ENCODE assay signal across 8 cellular contexts in genomic region chr17:50866261-50866949, GRCh38. TPM values are rescaled to one million over a fixed set of nuclear protein-coding genes. Genes with fewer than 3 reads are reported as not detected.
DNase-seq lines count a peak whose midpoint lies in the region; ATAC-seq and TF ChIP-seq lines count a peak whose summit lies in the region.

TSS of gene TOB1 (minus strand) at chr17:50866354. CDS start at chr17:50864017, 2,337 bp downstream.

- peak within 1 kb of the TSS; percentile 38 for H4K5ac ChIP-seq in H9 (ENCODE audit: insufficient read length, low read depth, low read length)

- no peaks in the 10 kb centered on the region for H3K27me3 ChIP-seq in H9 (ENCODE audit: insufficient read depth, low read length)
- no peaks in the 10 kb centered on the region for H3K27me3 ChIP-seq in MG63
- H3K27me3 ChIP-seq in neural cell (ENCODE audit: insufficient read depth, low read depth, low read length) = no peaks in the 10 kb centered on the region

- H3K36me3 Mint-ChIP-seq in H9 (ENCODE audit: insufficient read depth in 1 of 3, low read depth in 3 of 3) = peaks cover 8 to 25% (median 18%) of the 10 kb centered on the region in 3 experiments; a peak in 6 of 7 replicates

- no peak within 1 kb of the TSS for H2BK120ac ChIP-seq in H9 (ENCODE audit: low read depth, low read length, poor library complexity, severe bottlenecking)

- 0 out of 2 replicates have a peak, but pooled peaks cover 4% of the 10 kb centered on the region for H3K4me1 ChIP-seq in ES-I3 (ENCODE audit: insufficient read depth, low read length)
- no peaks in the 10 kb centered on the region for H3K4me1 ChIP-seq in H9 (ENCODE audit: insufficient read depth, low read length)

- peak within 1 kb of the TSS; percentile 31 for H2BK5ac ChIP-seq in H9 (ENCODE audit: insufficient read length, low read length)

- H3K14ac ChIP-seq in H9 (ENCODE audit: insufficient read depth, low read length) = peak within 1 kb of the TSS; percentile 94

- H3K36me3 ChIP-seq in ES-I3 (ENCODE audit: insufficient read depth, low read length) = peaks cover 11% of the 10 kb centered on the region; the same call in 1 of the 2 replicates
- peaks cover 29% of the 10 kb centered on the region for H3K36me3 ChIP-seq in MG63
- no peaks in the 10 kb centered on the region for H3K36me3 ChIP-seq in neural cell (ENCODE audit: insufficient read depth, low read length)

- no CpG with 5 or more reads among the region's 75 CpGs for WGBS in H9 (ENCODE audit: extremely low coverage, insufficient read length, low lambda C conversion rate)

- peak within 1 kb of the TSS; percentile 94 for H3K9ac ChIP-seq in ES-I3 (ENCODE audit: low read depth, low read length)
- H3K9ac ChIP-seq in H9 (ENCODE audit: extremely low read depth, insufficient read length, low read length) = peak within 1 kb of the TSS; percentile 79
- H3K9ac ChIP-seq in neural cell (ENCODE audit: low read length) = peak within 1 kb of the TSS; percentile 100

- H3F3A ChIP-seq in neural cell (ENCODE audit: insufficient read depth, low read length, poor library complexity, severe bottlenecking) = no peaks in the 10 kb centered on the region

- H3K4me3 Mint-ChIP-seq in H9 = peak within 1 kb of the TSS; percentile 90 to 100
- peak within 1 kb of the TSS; percentile 97 to 100 for H3K4me3 Mint-ChIP-seq in stimulated activated naive CD8-positive, alpha-beta T cell treated with anti-CD3 and anti-CD28 coated beads, Interleukin-15, amount 100 ng/mL, for 72 hours

- no peak for TF ChIP-seq CTCF in H9 (conservative IDR thresholded peaks at IDR 0.05)
- TF ChIP-seq CTCF in fibroblast of the aortic adventitia (IDR thresholded peaks at IDR 0.05; ENCODE audit: insufficient read depth, low read length) = no peak
- no peak for TF ChIP-seq CTCF in neural cell (IDR thresholded peaks at IDR 0.05; ENCODE audit: poor library complexity, severe bottlenecking)

- H3K56ac ChIP-seq in H9 (ENCODE audit: insufficient read length, low read depth, low read length) = no peak within 1 kb of the TSS

- H3K79me2 ChIP-seq in H9 (ENCODE audit: insufficient read depth, low read length) (peaks cover 7% of the 10 kb centered on the region; the same call in 1 of the 2 replicates), neural cell (replicated peaks; ENCODE audit: insufficient read depth, low read length) (peaks cover 61% of the 10 kb centered on the region)

- H3K4me3 ChIP-seq in MG63 (peak within 1 kb of the TSS; percentile 64), fibroblast of the aortic adventitia (ENCODE audit: low read depth, low read length) (peak within 1 kb of the TSS; percentile 88), neural cell (ENCODE audit: low read length) (peak within 1 kb of the TSS; percentile 70)

- no peak within 1 kb of the TSS for H3T11ph ChIP-seq in H9 (ENCODE audit: low read length)

- H3K9me2 ChIP-seq in neural cell (ENCODE audit: insufficient read depth, low read length) = no peaks in the 10 kb centered on the region

- H3K23me2 ChIP-seq in H9 (ENCODE audit: insufficient read length, low read depth, low read length, poor library complexity, severe bottlenecking) = peaks cover 4% of the 10 kb centered on the region

- peak; percentile 80 for ATAC-seq in stimulated activated naive CD8-positive, alpha-beta T cell treated with anti-CD3 and anti-CD28 coated beads, Interleukin-15, amount 100 ng/mL, for 72 hours

- H3K4me2 ChIP-seq in H9 (ENCODE audit: insufficient read depth, insufficient read length, low read length) = peak within 1 kb of the TSS; percentile 97
- H3K4me2 ChIP-seq in neural cell (ENCODE audit: low read length) = peak within 1 kb of the TSS; percentile 93

- TF ChIP-seq EP300 in neural cell (conservative IDR thresholded peaks at IDR 0.05; ENCODE audit: poor library complexity, severe bottlenecking) = peak; percentile 57

- H3K9me3 Mint-ChIP-seq in H9 = no peaks in the 10 kb centered on the region; a peak in 2 of 5 replicates
- no peaks in the 10 kb centered on the region for H3K9me3 Mint-ChIP-seq in stimulated activated naive CD8-positive, alpha-beta T cell treated with anti-CD3 and anti-CD28 coated beads, Interleukin-15, amount 100 ng/mL, for 72 hours

- peak within 1 kb of the TSS; percentile 99 to 100 (median 99) for H3K27ac Mint-ChIP-seq in H9
- H3K27ac Mint-ChIP-seq in stimulated activated naive CD8-positive, alpha-beta T cell treated with anti-CD3 and anti-CD28 coated beads, Interleukin-15, amount 100 ng/mL, for 72 hours = peak within 1 kb of the TSS; percentile 98 to 99

- H4K91ac ChIP-seq in H9 (ENCODE audit: insufficient read length, low read depth, low read length) = no peak within 1 kb of the TSS

- no peak within 1 kb of the TSS for H2AFZ ChIP-seq in H9 (ENCODE audit: low read length)
- H2AFZ ChIP-seq in neural cell (ENCODE audit: low read depth, low read length) = peak within 1 kb of the TSS; percentile 63

- H3K79me1 ChIP-seq in H9 (ENCODE audit: insufficient read depth, low read depth, low read length, poor library complexity, severe bottlenecking) = peaks cover 3% of the 10 kb centered on the region

- H2AK5ac ChIP-seq in H9 (ENCODE audit: insufficient read length, low read length) = no peak within 1 kb of the TSS

- H3K4me1 Mint-ChIP-seq in H9 = peaks cover 27 to 31% of the 10 kb centered on the region in 2 experiments
- H3K4me1 Mint-ChIP-seq in stimulated activated naive CD8-positive, alpha-beta T cell treated with anti-CD3 and anti-CD28 coated beads, Interleukin-15, amount 100 ng/mL, for 72 hours = peaks cover 51% of the 10 kb centered on the region

- peak within 1 kb of the TSS; percentile 96 for H3K18ac ChIP-seq in H9 (ENCODE audit: insufficient read length, low read depth, low read length)

- H3K27ac ChIP-seq in H9 (ENCODE audit: insufficient read length, low read depth, low read length) = peak within 1 kb of the TSS; percentile 64
- peak within 1 kb of the TSS; percentile 100 for H3K27ac ChIP-seq in neural cell (ENCODE audit: low read length)

- H4K8ac ChIP-seq in H9 (replicated peaks; ENCODE audit: insufficient read length, low read depth, low read length) = no peak within 1 kb of the TSS

- H4K20me1 ChIP-seq in H9 (ENCODE audit: control insufficient read depth, insufficient read depth, insufficient read length) (no peaks in the 10 kb centered on the region), neural cell (ENCODE audit: insufficient read depth) (no peaks in the 10 kb centered on the region)

- no peaks in the 10 kb centered on the region for H3K27me3 Mint-ChIP-seq in H9 (ENCODE audit: low read depth)
- H3K27me3 Mint-ChIP-seq in stimulated activated naive CD8-positive, alpha-beta T cell treated with anti-CD3 and anti-CD28 coated beads, Interleukin-15, amount 100 ng/mL, for 72 hours = no peaks in the 10 kb centered on the region

- H2BK20ac ChIP-seq in H9 (ENCODE audit: low read depth, low read length, poor library complexity, severe bottlenecking) = no peak within 1 kb of the TSS

- no peak within 1 kb of the TSS for H2BK15ac ChIP-seq in H9 (ENCODE audit: low read depth, low read length)

- no peak within 1 kb of the TSS for H2BK12ac ChIP-seq in H9 (ENCODE audit: insufficient read length, low read depth, low read length)

- TF ChIP-seq RAD21 in neural cell (conservative IDR thresholded peaks at IDR 0.05) = no peak

- DNase-seq in H9 (peak; percentile 99), MG63 (peak; percentile 98), SHP77 (lab: John Stamatoyannopoulos, UW) (peak; percentile 97 to 99), fibroblast of the aortic adventitia (ENCODE audit: low read depth) (peak; percentile 95)
- peak; percentile 94 for DNase-seq in activated effector memory CD4-positive, alpha-beta T cell treated with Interleukin-2 at 50 U/mL for 16 hours
- peak; percentile 96 to 97 for DNase-seq in stimulated activated naive CD8-positive, alpha-beta T cell treated with anti-CD3 and anti-CD28 coated beads, Interleukin-15, amount 100 ng/mL, for 72 hours

- H3K4ac ChIP-seq in H9 (ENCODE audit: low read depth, low read length) = peak within 1 kb of the TSS; percentile 13; the same call in 1 of the 2 replicates

- no peaks in the 10 kb centered on the region for H3K9me3 ChIP-seq in ES-I3 (ENCODE audit: control insufficient read depth, insufficient read depth, low read length)
- H3K9me3 ChIP-seq in H9 (ENCODE audit: control insufficient read depth, low read depth, low read length) = no peaks in the 10 kb centered on the region
- H3K9me3 ChIP-seq in MG63 = no peaks in the 10 kb centered on the region
- H3K9me3 ChIP-seq in neural cell (ENCODE audit: low read length) = no peaks in the 10 kb centered on the region

- H3K23ac ChIP-seq in H9 (ENCODE audit: insufficient read length, low read depth, low read length) = no peak within 1 kb of the TSS

TF ChIP-seq in neural cell, 6 proteins besides CTCF, POLR2A, EP300 and RAD21:
- TF ChIP-seq MXI1 (conservative IDR thresholded peaks at IDR 0.05; ENCODE audit: poor library complexity, severe bottlenecking) (no peak), TAF1 (IDR thresholded peaks at IDR 0.05; ENCODE audit: low read depth) (peak; percentile 99), POLR2AphosphoS5 (IDR thresholded peaks at IDR 0.05) (peak; percentile 98)
- TF ChIP-seq, protein P1, sequence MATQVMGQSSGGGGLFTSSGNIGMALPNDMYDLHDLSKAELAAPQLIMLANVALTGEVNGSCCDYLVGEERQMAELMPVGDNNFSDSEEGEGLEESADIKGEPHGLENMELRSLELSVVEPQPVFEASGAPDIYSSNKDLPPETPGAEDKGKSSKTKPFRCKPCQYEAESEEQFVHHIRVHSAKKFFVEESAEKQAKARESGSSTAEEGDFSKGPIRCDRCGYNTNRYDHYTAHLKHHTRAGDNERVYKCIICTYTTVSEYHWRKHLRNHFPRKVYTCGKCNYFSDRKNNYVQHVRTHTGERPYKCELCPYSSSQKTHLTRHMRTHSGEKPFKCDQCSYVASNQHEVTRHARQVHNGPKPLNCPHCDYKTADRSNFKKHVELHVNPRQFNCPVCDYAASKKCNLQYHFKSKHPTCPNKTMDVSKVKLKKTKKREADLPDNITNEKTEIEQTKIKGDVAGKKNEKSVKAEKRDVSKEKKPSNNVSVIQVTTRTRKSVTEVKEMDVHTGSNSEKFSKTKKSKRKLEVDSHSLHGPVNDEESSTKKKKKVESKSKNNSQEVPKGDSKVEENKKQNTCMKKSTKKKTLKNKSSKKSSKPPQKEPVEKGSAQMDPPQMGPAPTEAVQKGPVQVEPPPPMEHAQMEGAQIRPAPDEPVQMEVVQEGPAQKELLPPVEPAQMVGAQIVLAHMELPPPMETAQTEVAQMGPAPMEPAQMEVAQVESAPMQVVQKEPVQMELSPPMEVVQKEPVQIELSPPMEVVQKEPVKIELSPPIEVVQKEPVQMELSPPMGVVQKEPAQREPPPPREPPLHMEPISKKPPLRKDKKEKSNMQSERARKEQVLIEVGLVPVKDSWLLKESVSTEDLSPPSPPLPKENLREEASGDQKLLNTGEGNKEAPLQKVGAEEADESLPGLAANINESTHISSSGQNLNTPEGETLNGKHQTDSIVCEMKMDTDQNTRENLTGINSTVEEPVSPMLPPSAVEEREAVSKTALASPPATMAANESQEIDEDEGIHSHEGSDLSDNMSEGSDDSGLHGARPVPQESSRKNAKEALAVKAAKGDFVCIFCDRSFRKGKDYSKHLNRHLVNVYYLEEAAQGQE (IDR thresholded peaks at IDR 0.05; ENCODE audit: borderline replicate concordance) = peak; percentile 95
TF ChIP-seq in neural cell: peak in this region for 3.

RNA-seq across cellular contexts. Expression of gene TOB1, which starts in this region (rescaled TPM):
- total RNA-seq in H9 (2021) (31.2 and 31.6 TPM in 2 replicates), fibroblast of the aortic adventitia (ENCODE audit: low replicate concordance) (12.0 and 21.1 TPM in 2 replicates)
- total RNA-seq in MG63 (2014; rRNA removed; shearing (Covaris generic); ENCODE audit: low replicate concordance) = 16.0 and 17.5 TPM in 2 replicates
- polyA plus RNA-seq in neural cell = 8.0 and 8.9 TPM in 2 replicates
- 27.5 and 27.9 TPM in 2 replicates for polyA minus RNA-seq in neural cell

Comparison
In these comparisons a context has a peak if more than half of its experiments do, and no peak if none do; other contexts are left out.
1. Peak in every context shown above with its lines: DNase-seq, ATAC-seq, H3K4me3 ChIP-seq and H3K27ac ChIP-seq.